In genomic region chr4:89712141-89712540, GRCh38 we compare ENCODE assay signal across 20 cellular contexts.
DNase-seq lines count a peak whose midpoint lies in the region; ATAC-seq and TF ChIP-seq lines count a peak whose summit lies in the region.
"Had no signal": no experiment of that assay in that cellular context is flagged by ENCODE, and none has a peak within 500 bp of the region (broad histone marks: within the 10 kb centered on the region; RNA-seq: fewer than 3 reads in every experiment).

No MANE protein-coding gene starts in this region.

- H4K20me1 ChIP-seq in hepatocyte (ENCODE audit: insufficient read depth, poor library complexity, severe bottlenecking) = no peaks in the 10 kb centered on the region
- H4K20me1 ChIP-seq in MM.1S (ENCODE audit: insufficient read depth, low read length) = no peaks in the 10 kb centered on the region

- H3K9me3 ChIP-seq in hepatocyte (ENCODE audit: low read depth) = no peaks in the 10 kb centered on the region
- H3K9me3 ChIP-seq in MM.1S (replicated peaks; ENCODE audit: insufficient read depth, low read length) = no peaks in the 10 kb centered on the region
- H3K9me3 ChIP-seq: ovary, upper lobe of left lung had no signal

- TF ChIP-seq CTCF in HFFc6 (IDR thresholded peaks at IDR 0.05) (no peak), hepatocyte (IDR thresholded peaks at IDR 0.05; ENCODE audit: poor library complexity) (no peak), MM.1S (IDR thresholded peaks at IDR 0.05; ENCODE audit: low read length) (no peak)

- peaks cover 11% of the 10 kb centered on the region; the same call in 1 of the 2 replicates for H3K4me1 Mint-ChIP-seq in HFFc6 (ENCODE audit: low read depth)
- H3K4me1 Mint-ChIP-seq: IgD-negative memory B cell had no signal

- DNase-seq in HFFc6 (no peak), brain pericyte (ENCODE audit: low read depth, low spot score) (peak; percentile 86), hepatocyte (ENCODE audit: low spot score) (no peak), stromal cell of bone marrow (ENCODE audit: low read depth) (peak; percentile 43), NCI-H2029 (lab: John Stamatoyannopoulos, UW) (no peak), MM.1S (no peak)
- no peak for DNase-seq in stimulated activated CD4-positive, alpha-beta T cell treated with anti-CD3 and anti-CD28 coated beads, Interleukin-2, amount 100 ng/mL, for 24 hours
- DNase-seq: activated CD8-positive, alpha-beta T cell treated with anti-CD3 and anti-CD28 coated beads, Interleukin-2, amount 10 ng/mL, durations not matched to agents 7 days and 5 days; CD4-positive, CD25-positive, alpha-beta regulatory T cell; DND-41; MV-4-11; NCI-H526 treated with DMSO at 0.1 percent for 48 hours; ovary; stimulated activated naive CD8-positive, alpha-beta T cell treated with anti-CD3 and anti-CD28 coated beads, Interleukin-15, Interleukin-2, amounts not matched to agents 100 U/mL and 50 U/mL, for 24 hours; upper lobe of left lung had no signal

- H3K4me1 ChIP-seq in hepatocyte (ENCODE audit: insufficient read depth) = peaks cover 11% of the 10 kb centered on the region
- H3K4me1 ChIP-seq in MM.1S (ENCODE audit: low read length) = no peaks in the 10 kb centered on the region
- H3K4me1 ChIP-seq: upper lobe of left lung had no signal

- H3K79me2 ChIP-seq in hepatocyte (no peaks in the 10 kb centered on the region), MM.1S (ENCODE audit: low read length) (no peaks in the 10 kb centered on the region)

- no peak for ATAC-seq in GM18502 (IDR thresholded peaks at IDR 0.05; ENCODE audit: poor library complexity, unreplicated experiment)
- ATAC-seq: activated CD8-positive, alpha-beta T cell treated with anti-CD3 and anti-CD28 coated beads, Interleukin-2, amount 10 ng/mL, durations not matched to agents 7 days and 5 days; esophagus mucosa; stimulated activated naive CD8-positive, alpha-beta T cell treated with anti-CD3 and anti-CD28 coated beads, Interleukin-15, Interleukin-2, amounts not matched to agents 100 U/mL and 50 U/mL, for 24 hours had no signal

- H2AFZ ChIP-seq in hepatocyte (no peak overlapping the region), MM.1S (ENCODE audit: low read length) (no peak overlapping the region)

- peak overlapping the region; percentile 4; the same call in 1 of the 2 replicates for H3K27ac Mint-ChIP-seq in HFFc6
- H3K27ac Mint-ChIP-seq: activated CD8-positive, alpha-beta T cell treated with anti-CD3 and anti-CD28 coated beads, Interleukin-2, amount 10 ng/mL, durations not matched to agents 7 days and 5 days; activated T-helper 1 cell treated with anti-CD3 and anti-CD28 coated beads, Interleukin-12 subunit alpha, Interleukin-12 subunit beta, Interleukin-2, Interleukin-4 antibody, amounts not matched to agents 30 ng/mL and 10 ng/mL and 1 ng/mL, durations not matched to agents 14 hours and 24 hours and 36 hours; CD4-positive, CD25-positive, alpha-beta regulatory T cell; dendritic cell treated with granulocyte-macrophage colony-stimulating factor and Interleukin-4, amounts not matched to agents 40 ng/mL and 50 ng/mL, for 4 days; IgD-negative memory B cell had no signal

- H3K36me3 ChIP-seq in hepatocyte (replicated peaks; ENCODE audit: insufficient read depth, low read depth) (no peaks in the 10 kb centered on the region), MM.1S (replicated peaks; ENCODE audit: insufficient read depth, low read length) (no peaks in the 10 kb centered on the region)
- H3K36me3 ChIP-seq: ovary, upper lobe of left lung had no signal

- H3K36me3 Mint-ChIP-seq in HFFc6 (ENCODE audit: low read depth) = no peaks in the 10 kb centered on the region
- H3K36me3 Mint-ChIP-seq: CD4-positive, CD25-positive, alpha-beta regulatory T cell had no signal

- H3K4me3 ChIP-seq in hepatocyte (no peak overlapping the region), MM.1S (ENCODE audit: low read length) (no peak overlapping the region)
- H3K4me3 ChIP-seq: ovary, upper lobe of left lung had no signal

- no peaks in the 10 kb centered on the region for H3F3A ChIP-seq in MM.1S (ENCODE audit: insufficient read depth, low read length)

- H3K27me3 ChIP-seq in hepatocyte (no peaks in the 10 kb centered on the region), MM.1S (replicated peaks; ENCODE audit: insufficient read depth, low read length) (no peaks in the 10 kb centered on the region)
- H3K27me3 ChIP-seq: ovary, upper lobe of left lung had no signal

- peak overlapping the region; percentile 11; the same call in 1 of the 2 replicates for H3K4me3 Mint-ChIP-seq in HFFc6
- H3K4me3 Mint-ChIP-seq: activated CD8-positive, alpha-beta T cell treated with anti-CD3 and anti-CD28 coated beads, Interleukin-2, amount 10 ng/mL, durations not matched to agents 7 days and 5 days; activated T-helper 1 cell treated with anti-CD3 and anti-CD28 coated beads, Interleukin-12 subunit alpha, Interleukin-12 subunit beta, Interleukin-2, Interleukin-4 antibody, amounts not matched to agents 30 ng/mL and 10 ng/mL and 1 ng/mL, durations not matched to agents 14 hours and 24 hours and 36 hours; CD4-positive, CD25-positive, alpha-beta regulatory T cell; dendritic cell treated with granulocyte-macrophage colony-stimulating factor and Interleukin-4, amounts not matched to agents 40 ng/mL and 50 ng/mL, for 4 days; IgD-negative memory B cell had no signal

- no peaks in the 10 kb centered on the region; the same call in 1 of the 2 replicates for H3K27me3 Mint-ChIP-seq in HFFc6 (ENCODE audit: insufficient read depth)
- H3K27me3 Mint-ChIP-seq: CD4-positive, CD25-positive, alpha-beta regulatory T cell; dendritic cell treated with granulocyte-macrophage colony-stimulating factor and Interleukin-4, amounts not matched to agents 40 ng/mL and 50 ng/mL, for 4 days had no signal

- H3K4me2 ChIP-seq in hepatocyte = peak overlapping the region; percentile 18
- H3K4me2 ChIP-seq in MM.1S (ENCODE audit: low read depth, low read length) = no peak overlapping the region

- H3K9me3 Mint-ChIP-seq in HFFc6 = no peaks in the 10 kb centered on the region
- H3K9me3 Mint-ChIP-seq: activated T-helper 1 cell treated with anti-CD3 and anti-CD28 coated beads, Interleukin-12 subunit alpha, Interleukin-12 subunit beta, Interleukin-2, Interleukin-4 antibody, amounts not matched to agents 30 ng/mL and 10 ng/mL and 1 ng/mL, durations not matched to agents 14 hours and 24 hours and 36 hours; CD4-positive, CD25-positive, alpha-beta regulatory T cell; dendritic cell treated with granulocyte-macrophage colony-stimulating factor and Interleukin-4, amounts not matched to agents 40 ng/mL and 50 ng/mL, for 4 days; IgD-negative memory B cell had no signal

- H3K9ac ChIP-seq in MM.1S (ENCODE audit: low read length) = no peak overlapping the region

- 50% methylated on average over 2 of the region's 2 CpGs for WGBS in hepatocyte (ENCODE audit: low lambda C conversion rate, missing lambda C conversion rate)

- H3K9me2 ChIP-seq in hepatocyte (replicated peaks; ENCODE audit: insufficient read depth) (no peaks in the 10 kb centered on the region), MM.1S (replicated peaks; ENCODE audit: insufficient read depth, low read length) (no peaks in the 10 kb centered on the region)

- H3K27ac ChIP-seq in hepatocyte (no peak overlapping the region), MM.1S (ENCODE audit: low read length) (no peak overlapping the region)
- H3K27ac ChIP-seq: ovary, upper lobe of left lung had no signal

Comparison
In these comparisons a context has a peak if more than half of its experiments do, and no peak if none do; other contexts are left out.
1. DNase-seq: peak in brain pericyte (single experiment) and stromal cell of bone marrow (single experiment); none in HFFc6 (single experiment), hepatocyte (single experiment), stimulated activated CD4-positive, alpha-beta T cell treated with anti-CD3 and anti-CD28 coated beads, Interleukin-2, amount 100 ng/mL, for 24 hours (0 of 2), NCI-H2029 (single experiment) and MM.1S (single experiment).